Comparison of ENCODE assay signal across 19 cellular contexts in the genomic region with DNA sequence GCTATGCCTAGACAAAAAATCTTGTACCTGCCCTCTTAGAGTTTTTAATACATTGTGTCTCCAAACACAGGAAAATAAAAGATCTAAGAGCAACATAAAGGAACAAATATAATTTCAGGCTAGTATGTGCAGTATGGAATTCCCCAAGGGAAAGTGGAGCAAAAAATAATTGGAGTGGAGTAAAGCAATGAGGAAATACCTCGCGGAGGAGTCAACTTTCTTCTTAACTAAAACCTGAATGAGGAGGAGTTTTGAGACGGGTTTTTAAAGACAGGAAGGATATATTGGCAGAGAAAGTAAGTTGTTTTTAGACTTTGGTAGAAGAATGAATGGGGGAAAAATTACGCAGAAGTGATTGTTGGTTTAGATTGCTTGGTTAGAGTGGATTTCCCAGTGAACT. TPM values are rescaled to one million over a fixed set of nuclear protein-coding genes. Genes with fewer than 3 reads are reported as not detected.
A peak's percentile ranks its signal among the peaks of the same experiment; 100 is the strongest.
DNase-seq lines count a peak whose midpoint lies in the region; ATAC-seq, FAIRE-seq and TF ChIP-seq lines count a peak whose summit lies in the region.
"Had no signal": no experiment of that assay in that cellular context is flagged by ENCODE, and none has a peak within 500 bp of the region (broad histone marks: within the 10 kb centered on the region; RNA-seq: fewer than 3 reads in every experiment).

No MANE protein-coding gene starts in this region.

- CTCF ChIA-PET in activated CD4-positive, alpha-beta T cell treated with anti-CD3 and anti-CD28 coated beads for 36 hours (lab: Charles Lee), result no interaction called here

- H3K9me3 ChIP-seq in WERI-Rb-1 (ENCODE audit: severe bottlenecking), result peaks cover 5% of the 10 kb centered on the region

- H3K27me3 ChIP-seq in bronchial epithelial cell (ENCODE audit: control insufficient read depth, insufficient read depth, low read length) (no peaks in the 10 kb centered on the region), WERI-Rb-1 (ENCODE audit: insufficient read depth, low read depth, severe bottlenecking) (no peaks in the 10 kb centered on the region)
- H3K27me3 ChIP-seq: esophagus muscularis mucosa, spleen had no signal

- no peak overlapping the region for H3K27ac ChIP-seq in WERI-Rb-1

- H3K4me1 Mint-ChIP-seq in activated CD4-positive, alpha-beta T cell treated with anti-CD3 and anti-CD28 coated beads for 36 hours, result peaks cover 65% of the 10 kb centered on the region
- peaks cover 18% of the 10 kb centered on the region for H3K4me1 Mint-ChIP-seq in nephron progenitor cell

- H3K4me3 ChIP-seq in bronchial epithelial cell (ENCODE audit: low read depth, low read length) (no peak overlapping the region), WERI-Rb-1 (ENCODE audit: low read depth, low read length) (no peak overlapping the region)
- H3K4me3 ChIP-seq: esophagus muscularis mucosa, spleen had no signal

- H3K36me3 Mint-ChIP-seq in activated CD4-positive, alpha-beta T cell treated with anti-CD3 and anti-CD28 coated beads for 36 hours (ENCODE audit: low read depth), result peaks cover 81% of the 10 kb centered on the region
- peaks cover 89% of the 10 kb centered on the region for H3K36me3 Mint-ChIP-seq in nephron progenitor cell (ENCODE audit: low read depth)
- H3K36me3 Mint-ChIP-seq in activated naive CD4-positive, alpha-beta T cell treated with anti-CD3 and anti-CD28 coated beads, Interleukin-2, amount 50 U/mL, for 72 hours, result peaks cover 40 to 88% of the 10 kb centered on the region in 2 donors

- H3K27me3 Mint-ChIP-seq in activated CD4-positive, alpha-beta T cell treated with anti-CD3 and anti-CD28 coated beads for 36 hours, result no peaks in the 10 kb centered on the region
- H3K27me3 Mint-ChIP-seq in nephron progenitor cell (ENCODE audit: low read depth, poor library complexity), result no peaks in the 10 kb centered on the region
- H3K27me3 Mint-ChIP-seq: brain, naive B cell had no signal

- no peak overlapping the region for H3K4me3 Mint-ChIP-seq in activated CD4-positive, alpha-beta T cell treated with anti-CD3 and anti-CD28 coated beads for 36 hours
- no peak overlapping the region for H3K4me3 Mint-ChIP-seq in nephron progenitor cell
- H3K4me3 Mint-ChIP-seq: brain; CD14-positive monocyte; naive B cell; stimulated activated effector memory CD8-positive, alpha-beta T cell treated with anti-CD3 and anti-CD28 coated beads, Interleukin-12 subunit alpha, Interleukin-12 subunit beta, amount 100 ng/mL, for 72 hours had no signal

- peaks cover 14% of the 10 kb centered on the region for H3K9me3 Mint-ChIP-seq in activated CD4-positive, alpha-beta T cell treated with anti-CD3 and anti-CD28 coated beads for 36 hours (ENCODE audit: low read depth)
- H3K9me3 Mint-ChIP-seq in nephron progenitor cell, result peaks cover 47% of the 10 kb centered on the region
- peaks cover 0 to 22% of the 10 kb centered on the region in 2 donors for H3K9me3 Mint-ChIP-seq in activated naive CD4-positive, alpha-beta T cell treated with anti-CD3 and anti-CD28 coated beads, Interleukin-2, amount 50 U/mL, for 72 hours

- FAIRE-seq in bronchial epithelial cell (lab: Jason Lieb, UNC), result no peak
- FAIRE-seq: TTC549 had no signal

- TF ChIP-seq CTCF in bronchial epithelial cell (IDR thresholded peaks at IDR 0.05; ENCODE audit: insufficient read depth, low read length, severe bottlenecking), result no peak
- no peak for TF ChIP-seq CTCF in nephron progenitor cell (IDR thresholded peaks at IDR 0.05)
- no peak for TF ChIP-seq CTCF in WERI-Rb-1 (IDR thresholded peaks at IDR 0.05; ENCODE audit: low read depth, low read length)

- DNase-seq in activated CD4-positive, alpha-beta T cell treated with anti-CD3 and anti-CD28 coated beads for 36 hours, result no peak
- DNase-seq in activated CD4-positive, alpha-beta T cell treated with anti-CD3 and anti-CD28 coated beads, Interleukin-2, amount 50 U/mL, for 1 hour, result no peak
- DNase-seq in NCI-H226, result peak; percentile 73
- peak; percentile 40 for DNase-seq in bronchial epithelial cell (ENCODE audit: low read depth)
- DNase-seq in nephron progenitor cell, result no peak
- no peak for DNase-seq in WERI-Rb-1
- DNase-seq in activated naive CD4-positive, alpha-beta T cell treated with anti-CD3 and anti-CD28 coated beads, Interleukin-2, amount 50 U/mL, for 72 hours (ENCODE audit: low spot score in 2 of 2), result no peak
- DNase-seq: activated gamma-delta T cell treated with Interleukin-2 at 50 U/mL for 16 hours, H7, naive B cell, NCI-H2029, NCI-H526, spleen had no signal

- H3K27ac Mint-ChIP-seq in activated CD4-positive, alpha-beta T cell treated with anti-CD3 and anti-CD28 coated beads for 36 hours, result peak overlapping the region; percentile 68
- H3K27ac Mint-ChIP-seq in nephron progenitor cell, result peak overlapping the region; percentile 31
- H3K27ac Mint-ChIP-seq in activated naive CD4-positive, alpha-beta T cell treated with anti-CD3 and anti-CD28 coated beads, Interleukin-2, amount 50 U/mL, for 72 hours, result peak overlapping the region in 1 of 2 donors; percentile 67
- H3K27ac Mint-ChIP-seq: CD14-positive monocyte; stimulated activated effector memory CD8-positive, alpha-beta T cell treated with anti-CD3 and anti-CD28 coated beads, Interleukin-12 subunit alpha, Interleukin-12 subunit beta, amount 100 ng/mL, for 72 hours had no signal

- POLR2A ChIA-PET in activated CD4-positive, alpha-beta T cell treated with anti-CD3 and anti-CD28 coated beads for 36 hours (lab: Charles Lee), result no interaction called here

- H3K36me3 ChIP-seq in bronchial epithelial cell (ENCODE audit: control insufficient read depth, insufficient read depth, low read length), result peaks cover under 1% of the 10 kb centered on the region
- H3K36me3 ChIP-seq in WERI-Rb-1, result no peaks in the 10 kb centered on the region
- H3K36me3 ChIP-seq: esophagus muscularis mucosa had no signal

- no peak for ATAC-seq in activated CD4-positive, alpha-beta T cell treated with anti-CD3 and anti-CD28 coated beads for 36 hours
- ATAC-seq in HG02763 (IDR thresholded peaks at IDR 0.05; ENCODE audit: unreplicated experiment), result no peak
- ATAC-seq in activated naive CD4-positive, alpha-beta T cell treated with anti-CD3 and anti-CD28 coated beads, Interleukin-2, amount 50 U/mL, for 72 hours, result no peak
- ATAC-seq: stimulated activated effector memory CD8-positive, alpha-beta T cell treated with anti-CD3 and anti-CD28 coated beads, Interleukin-12 subunit alpha, Interleukin-12 subunit beta, amount 100 ng/mL, for 72 hours had no signal

- intact Hi-C loops in activated CD4-positive, alpha-beta T cell treated with anti-CD3 and anti-CD28 coated beads for 36 hours (cut with DNase I, micrococcal nuclease), result no loop called here

RNA-seq across cellular contexts. Expression of a gene that starts 14.0 kb away (rescaled TPM):
- total RNA-seq in activated CD4-positive, alpha-beta T cell treated with anti-CD3 and anti-CD28 coated beads for 36 hours, result 10 to 100 TPM; 45.9 to 71.6 TPM
- 6.8 and 12.3 TPM in 2 replicates for total RNA-seq in bronchial epithelial cell
- total RNA-seq in activated naive CD4-positive, alpha-beta T cell treated with anti-CD3 and anti-CD28 coated beads, Interleukin-2, amount 50 U/mL, for 72 hours, result 10 to 100 TPM; 54.3 to 75.6 TPM

Comparison
In these comparisons a context has a peak if more than half of its experiments do, and no peak if none do; other contexts are left out.
1. DNase-seq: peak in NCI-H226 (single experiment) and bronchial epithelial cell (single experiment); none in activated CD4-positive, alpha-beta T cell treated with anti-CD3 and anti-CD28 coated beads for 36 hours (single experiment), activated CD4-positive, alpha-beta T cell treated with anti-CD3 and anti-CD28 coated beads, Interleukin-2, amount 50 U/mL, for 1 hour (single experiment), nephron progenitor cell (single experiment), WERI-Rb-1 (single experiment) and activated naive CD4-positive, alpha-beta T cell treated with anti-CD3 and anti-CD28 coated beads, Interleukin-2, amount 50 U/mL, for 72 hours (0 of 2).